Comparison of ENCODE assay signal across 13 cellular contexts in genomic region chr4:78669453-78669852, GRCh38.
A peak's percentile ranks its signal among the peaks of the same experiment; 100 is the strongest.
DNase-seq lines count a peak whose midpoint lies in the region; ATAC-seq, FAIRE-seq and TF ChIP-seq lines count a peak whose summit lies in the region.
"Had no signal": no experiment of that assay in that cellular context is flagged by ENCODE, and none has a peak within 500 bp of the region (broad histone marks: within the 10 kb centered on the region; RNA-seq: fewer than 3 reads in every experiment).

No MANE protein-coding gene starts in this region.

- TF ChIP-seq CTCF in 22Rv1 (IDR thresholded peaks at IDR 0.05) (peak; percentile 44), PC-3 (conservative IDR thresholded peaks at IDR 0.05; ENCODE audit: low read depth, low read length) (peak; percentile 39; the same call in 1 of the 2 replicates), fibroblast of mammary gland (conservative IDR thresholded peaks at IDR 0.05; ENCODE audit: control insufficient read depth, insufficient read depth, low read depth, low read length) (peak; percentile 15)

- CTCF ChIA-PET in PC-3 (lab: Charles Lee), result no interaction called here

- peak; percentile 48; the same call in 1 of the 2 replicates for ATAC-seq in PC-3
- ATAC-seq in HG03432 (IDR thresholded peaks at IDR 0.05; ENCODE audit: unreplicated experiment), result no peak
- ATAC-seq: mucosa of descending colon had no signal

- no peaks in the 10 kb centered on the region for H3K9me3 ChIP-seq in PC-3 (ENCODE audit: low read length)
- H3K9me3 ChIP-seq: mucosa of descending colon had no signal

- no peaks in the 10 kb centered on the region for H3K36me3 ChIP-seq in PC-3 (ENCODE audit: low read depth, low read length)

- H3K27ac ChIP-seq in 22Rv1 (no peak overlapping the region), PC-3 (ENCODE audit: low read length) (no peak overlapping the region)

- no peak overlapping the region for H3K9ac ChIP-seq in PC-3 (ENCODE audit: low read length)

- H3K4me3 ChIP-seq in PC-3 (ENCODE audit: low read length), result no peak overlapping the region
- H3K4me3 ChIP-seq in fibroblast of mammary gland (ENCODE audit: control insufficient read depth, low read depth, low read length), result no peak overlapping the region
- H3K4me3 ChIP-seq: mucosa of descending colon had no signal

- peak; percentile 71 for FAIRE-seq in GM12891 (lab: Jason Lieb, UNC)

- no peak for DNase-seq in GM12891 (ENCODE audit: insufficient read length, low spot score)
- DNase-seq in PC-3, result peak; percentile 23
- no peak for DNase-seq in fibroblast of mammary gland (ENCODE audit: low read depth)
- no peak for DNase-seq in LoVo (ENCODE audit: low spot score)
- no peak for DNase-seq in mucosa of gallbladder (ENCODE audit: low spot score)
- DNase-seq in KG1 (lab: John Stamatoyannopoulos, UW), result no peak
- DNase-seq: activated effector memory CD4-positive, alpha-beta T cell treated with Interleukin-2 at 50 U/mL for 16 hours; AML-193; mucosa of descending colon; NCI-H1930; RPMI8226 had no signal

- H4K20me1 ChIP-seq in PC-3 (ENCODE audit: low read length), result no peaks in the 10 kb centered on the region

- no peaks in the 10 kb centered on the region for H3K4me1 ChIP-seq in PC-3 (ENCODE audit: insufficient read depth, low read length)

- intact Hi-C loops in PC-3 (cut with micrococcal nuclease), result no loop called here

- no peak overlapping the region for H2AFZ ChIP-seq in PC-3 (ENCODE audit: low read length)

- TF ChIP-seq POLR2A in GM12891 (IDR thresholded peaks at IDR 0.05; ENCODE audit: low read depth, low read length), result no peak

- BruUV-seq in PC-3 (replicated peaks; lab: Mats Ljungman, UMichigan), result no TSS peak

- POLR2A ChIA-PET in PC-3 (lab: Charles Lee; ENCODE audit: unreplicated experiment), result no interaction called here

- no peak overlapping the region for H3K4me2 ChIP-seq in PC-3 (ENCODE audit: low read length)

- H3K27me3 ChIP-seq in PC-3 (ENCODE audit: low read length), result no peaks in the 10 kb centered on the region

- no peaks in the 10 kb centered on the region for H3K79me2 ChIP-seq in PC-3 (ENCODE audit: low read length)

- H3F3A ChIP-seq in PC-3 (ENCODE audit: low read length, unreplicated experiment), result no peaks in the 10 kb centered on the region

- no peaks in the 10 kb centered on the region for H3K9me2 ChIP-seq in PC-3 (replicated peaks; ENCODE audit: low read length)

TF ChIP-seq in GM12891, 5 proteins besides CTCF, POLR2A, EP300 and RAD21:
- TF ChIP-seq TAF1 (IDR thresholded peaks at IDR 0.05; ENCODE audit: low read depth, low read length) (no peak), PAX5 (IDR thresholded peaks at IDR 0.05; ENCODE audit: insufficient read depth, low read length, severe bottlenecking) (no peak), SPI1 (IDR thresholded peaks at IDR 0.05; ENCODE audit: low read depth, low read length) (no peak), POLR2AphosphoS5 (IDR thresholded peaks at IDR 0.05; ENCODE audit: low read depth, low read length) (no peak), POU2F2 (IDR thresholded peaks at IDR 0.05; ENCODE audit: low read depth, low read length) (no peak)
